Comparison of ENCODE assay signal across 1 cellular context in the genomic region with DNA sequence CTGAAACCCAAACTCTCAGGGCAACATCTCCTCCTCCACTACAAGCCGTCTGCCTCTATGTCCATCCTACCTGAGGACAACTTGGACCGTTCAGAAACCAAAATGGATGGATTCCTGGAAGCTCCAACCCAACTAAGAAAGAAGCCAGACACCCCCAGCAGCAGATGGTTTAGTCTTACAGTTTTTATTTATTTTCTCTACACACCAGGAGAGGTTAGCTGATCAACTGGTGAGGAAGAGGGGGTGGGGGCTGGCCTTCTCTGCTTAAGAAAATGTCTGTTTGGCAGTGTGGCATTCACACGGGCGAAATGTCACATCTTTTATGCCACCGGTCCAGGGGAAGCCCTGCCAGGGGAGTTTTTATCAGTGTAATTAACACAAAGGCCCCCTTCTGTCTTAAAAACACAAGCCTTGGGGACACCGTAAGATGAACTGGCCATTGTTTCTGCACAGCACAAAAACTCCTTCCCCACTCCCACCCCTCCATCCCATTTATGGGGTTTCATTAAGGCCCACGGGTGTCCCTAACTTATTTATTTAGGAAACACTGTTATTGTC.
TF ChIP-seq lines count a peak whose summit lies in the region.

No MANE protein-coding gene starts in this region.

TF ChIP-seq in WTC11, 78 proteins besides CTCF, POLR2A, EP300 and RAD21 (continued from another document):
- TF ChIP-seq, protein P1, sequence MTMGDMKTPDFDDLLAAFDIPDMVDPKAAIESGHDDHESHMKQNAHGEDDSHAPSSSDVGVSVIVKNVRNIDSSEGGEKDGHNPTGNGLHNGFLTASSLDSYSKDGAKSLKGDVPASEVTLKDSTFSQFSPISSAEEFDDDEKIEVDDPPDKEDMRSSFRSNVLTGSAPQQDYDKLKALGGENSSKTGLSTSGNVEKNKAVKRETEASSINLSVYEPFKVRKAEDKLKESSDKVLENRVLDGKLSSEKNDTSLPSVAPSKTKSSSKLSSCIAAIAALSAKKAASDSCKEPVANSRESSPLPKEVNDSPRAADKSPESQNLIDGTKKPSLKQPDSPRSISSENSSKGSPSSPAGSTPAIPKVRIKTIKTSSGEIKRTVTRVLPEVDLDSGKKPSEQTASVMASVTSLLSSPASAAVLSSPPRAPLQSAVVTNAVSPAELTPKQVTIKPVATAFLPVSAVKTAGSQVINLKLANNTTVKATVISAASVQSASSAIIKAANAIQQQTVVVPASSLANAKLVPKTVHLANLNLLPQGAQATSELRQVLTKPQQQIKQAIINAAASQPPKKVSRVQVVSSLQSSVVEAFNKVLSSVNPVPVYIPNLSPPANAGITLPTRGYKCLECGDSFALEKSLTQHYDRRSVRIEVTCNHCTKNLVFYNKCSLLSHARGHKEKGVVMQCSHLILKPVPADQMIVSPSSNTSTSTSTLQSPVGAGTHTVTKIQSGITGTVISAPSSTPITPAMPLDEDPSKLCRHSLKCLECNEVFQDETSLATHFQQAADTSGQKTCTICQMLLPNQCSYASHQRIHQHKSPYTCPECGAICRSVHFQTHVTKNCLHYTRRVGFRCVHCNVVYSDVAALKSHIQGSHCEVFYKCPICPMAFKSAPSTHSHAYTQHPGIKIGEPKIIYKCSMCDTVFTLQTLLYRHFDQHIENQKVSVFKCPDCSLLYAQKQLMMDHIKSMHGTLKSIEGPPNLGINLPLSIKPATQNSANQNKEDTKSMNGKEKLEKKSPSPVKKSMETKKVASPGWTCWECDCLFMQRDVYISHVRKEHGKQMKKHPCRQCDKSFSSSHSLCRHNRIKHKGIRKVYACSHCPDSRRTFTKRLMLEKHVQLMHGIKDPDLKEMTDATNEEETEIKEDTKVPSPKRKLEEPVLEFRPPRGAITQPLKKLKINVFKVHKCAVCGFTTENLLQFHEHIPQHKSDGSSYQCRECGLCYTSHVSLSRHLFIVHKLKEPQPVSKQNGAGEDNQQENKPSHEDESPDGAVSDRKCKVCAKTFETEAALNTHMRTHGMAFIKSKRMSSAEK (CRISPR knock-in tag; IDR thresholded peaks at IDR 0.05; ENCODE audit: borderline replicate concordance) = no peak
- TF ChIP-seq, protein P2, sequence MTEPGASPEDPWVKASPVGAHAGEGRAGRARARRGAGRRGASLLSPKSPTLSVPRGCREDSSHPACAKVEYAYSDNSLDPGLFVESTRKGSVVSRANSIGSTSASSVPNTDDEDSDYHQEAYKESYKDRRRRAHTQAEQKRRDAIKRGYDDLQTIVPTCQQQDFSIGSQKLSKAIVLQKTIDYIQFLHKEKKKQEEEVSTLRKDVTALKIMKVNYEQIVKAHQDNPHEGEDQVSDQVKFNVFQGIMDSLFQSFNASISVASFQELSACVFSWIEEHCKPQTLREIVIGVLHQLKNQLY (CRISPR knock-in tag; IDR thresholded peaks at IDR 0.05) = no peak
- TF ChIP-seq, protein P3, sequence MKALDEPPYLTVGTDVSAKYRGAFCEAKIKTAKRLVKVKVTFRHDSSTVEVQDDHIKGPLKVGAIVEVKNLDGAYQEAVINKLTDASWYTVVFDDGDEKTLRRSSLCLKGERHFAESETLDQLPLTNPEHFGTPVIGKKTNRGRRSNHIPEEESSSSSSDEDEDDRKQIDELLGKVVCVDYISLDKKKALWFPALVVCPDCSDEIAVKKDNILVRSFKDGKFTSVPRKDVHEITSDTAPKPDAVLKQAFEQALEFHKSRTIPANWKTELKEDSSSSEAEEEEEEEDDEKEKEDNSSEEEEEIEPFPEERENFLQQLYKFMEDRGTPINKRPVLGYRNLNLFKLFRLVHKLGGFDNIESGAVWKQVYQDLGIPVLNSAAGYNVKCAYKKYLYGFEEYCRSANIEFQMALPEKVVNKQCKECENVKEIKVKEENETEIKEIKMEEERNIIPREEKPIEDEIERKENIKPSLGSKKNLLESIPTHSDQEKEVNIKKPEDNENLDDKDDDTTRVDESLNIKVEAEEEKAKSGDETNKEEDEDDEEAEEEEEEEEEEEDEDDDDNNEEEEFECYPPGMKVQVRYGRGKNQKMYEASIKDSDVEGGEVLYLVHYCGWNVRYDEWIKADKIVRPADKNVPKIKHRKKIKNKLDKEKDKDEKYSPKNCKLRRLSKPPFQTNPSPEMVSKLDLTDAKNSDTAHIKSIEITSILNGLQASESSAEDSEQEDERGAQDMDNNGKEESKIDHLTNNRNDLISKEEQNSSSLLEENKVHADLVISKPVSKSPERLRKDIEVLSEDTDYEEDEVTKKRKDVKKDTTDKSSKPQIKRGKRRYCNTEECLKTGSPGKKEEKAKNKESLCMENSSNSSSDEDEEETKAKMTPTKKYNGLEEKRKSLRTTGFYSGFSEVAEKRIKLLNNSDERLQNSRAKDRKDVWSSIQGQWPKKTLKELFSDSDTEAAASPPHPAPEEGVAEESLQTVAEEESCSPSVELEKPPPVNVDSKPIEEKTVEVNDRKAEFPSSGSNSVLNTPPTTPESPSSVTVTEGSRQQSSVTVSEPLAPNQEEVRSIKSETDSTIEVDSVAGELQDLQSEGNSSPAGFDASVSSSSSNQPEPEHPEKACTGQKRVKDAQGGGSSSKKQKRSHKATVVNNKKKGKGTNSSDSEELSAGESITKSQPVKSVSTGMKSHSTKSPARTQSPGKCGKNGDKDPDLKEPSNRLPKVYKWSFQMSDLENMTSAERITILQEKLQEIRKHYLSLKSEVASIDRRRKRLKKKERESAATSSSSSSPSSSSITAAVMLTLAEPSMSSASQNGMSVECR (CRISPR knock-in tag; IDR thresholded peaks at IDR 0.05; ENCODE audit: borderline replicate concordance) = no peak
- TF ChIP-seq ELF4 (CRISPR knock-in tag; IDR thresholded peaks at IDR 0.05; ENCODE audit: low read depth) = no peak
- TF ChIP-seq, protein P4, sequence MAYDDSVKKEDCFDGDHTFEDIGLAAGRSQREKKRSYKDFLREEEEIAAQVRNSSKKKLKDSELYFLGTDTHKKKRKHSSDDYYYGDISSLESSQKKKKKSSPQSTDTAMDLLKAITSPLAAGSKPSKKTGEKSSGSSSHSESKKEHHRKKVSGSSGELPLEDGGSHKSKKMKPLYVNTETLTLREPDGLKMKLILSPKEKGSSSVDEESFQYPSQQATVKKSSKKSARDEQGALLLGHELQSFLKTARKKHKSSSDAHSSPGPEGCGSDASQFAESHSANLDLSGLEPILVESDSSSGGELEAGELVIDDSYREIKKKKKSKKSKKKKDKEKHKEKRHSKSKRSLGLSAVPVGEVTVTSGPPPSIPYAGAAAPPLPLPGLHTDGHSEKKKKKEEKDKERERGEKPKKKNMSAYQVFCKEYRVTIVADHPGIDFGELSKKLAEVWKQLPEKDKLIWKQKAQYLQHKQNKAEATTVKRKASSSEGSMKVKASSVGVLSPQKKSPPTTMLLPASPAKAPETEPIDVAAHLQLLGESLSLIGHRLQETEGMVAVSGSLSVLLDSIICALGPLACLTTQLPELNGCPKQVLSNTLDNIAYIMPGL (CRISPR knock-in tag; IDR thresholded peaks at IDR 0.05) = no peak
